In the genomic region with DNA sequence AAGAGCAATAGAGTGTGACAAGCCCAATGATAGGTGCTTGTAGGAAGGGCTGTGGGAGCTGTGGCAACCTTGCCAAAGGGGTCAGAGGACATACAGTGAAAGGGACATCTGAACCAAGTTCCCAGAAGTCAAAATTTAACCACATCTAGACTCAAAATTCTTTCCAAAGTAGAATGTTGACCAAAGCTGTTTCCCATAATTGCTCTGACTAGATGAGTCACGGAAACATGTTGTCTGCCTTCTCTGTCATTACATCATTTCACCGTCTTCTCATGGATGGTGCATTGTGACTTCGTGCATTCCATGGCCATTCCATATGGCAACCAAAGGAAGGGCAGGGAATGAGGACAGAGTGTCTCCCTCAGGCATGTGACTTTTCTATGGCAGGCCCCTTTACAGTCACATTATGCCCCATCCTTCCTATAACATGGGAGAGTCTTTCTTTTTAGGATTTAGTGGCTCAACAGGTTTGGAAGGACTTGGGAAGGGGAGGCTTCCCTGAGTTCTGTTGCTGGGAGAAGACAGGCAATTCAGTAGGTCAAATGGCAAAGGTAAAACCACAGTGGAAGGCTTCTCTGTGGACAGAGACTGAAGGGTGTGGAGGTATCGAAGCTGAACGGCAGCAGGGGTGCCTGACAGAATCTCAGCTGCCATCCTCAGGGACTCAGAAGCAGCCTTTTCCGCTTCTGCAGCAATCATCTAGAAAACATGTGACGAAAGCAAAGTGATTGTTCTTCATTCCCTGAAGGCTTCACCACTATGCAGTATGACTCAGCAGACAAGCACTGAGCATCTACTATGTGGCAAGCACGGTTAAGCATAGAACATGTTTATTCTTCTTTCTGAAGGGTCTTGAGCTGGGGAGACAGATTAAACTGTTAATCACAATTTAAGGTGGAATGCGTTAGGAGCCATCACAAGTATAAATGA, we compare ENCODE assay signal across 12 cellular contexts. TPM values are rescaled to one million over a fixed set of nuclear protein-coding genes. Genes with fewer than 3 reads are reported as not detected.
DNase-seq lines count a peak whose midpoint lies in the region; ATAC-seq, FAIRE-seq and TF ChIP-seq lines count a peak whose summit lies in the region.
"Had no signal": no experiment of that assay in that cellular context is flagged by ENCODE, and none has a peak within 500 bp of the region (broad histone marks: within the 10 kb centered on the region; RNA-seq: fewer than 3 reads in every experiment).

No MANE protein-coding gene starts in this region.

- no peak overlapping the region for H3K4me3 Mint-ChIP-seq in natural killer cell treated with Interleukin-12 subunit alpha and Interleukin-12 subunit beta and Interleukin-15 and Interleukin-18, amount 100 ng/mL, for 72 hours
- H3K4me3 Mint-ChIP-seq: neural crest cell had no signal

- ATAC-seq in GM19452 (IDR thresholded peaks at IDR 0.05; ENCODE audit: unreplicated experiment) = peak; percentile 64
- no peak for ATAC-seq in natural killer cell treated with Interleukin-12 subunit alpha and Interleukin-12 subunit beta and Interleukin-15 and Interleukin-18, amount 100 ng/mL, for 72 hours

- no peak overlapping the region for H3K27ac Mint-ChIP-seq in natural killer cell treated with Interleukin-12 subunit alpha and Interleukin-12 subunit beta and Interleukin-15 and Interleukin-18, amount 100 ng/mL, for 72 hours

- FAIRE-seq in GM12891 (lab: Jason Lieb, UNC) = no peak

- H3K36me3 Mint-ChIP-seq in natural killer cell treated with Interleukin-12 subunit alpha and Interleukin-12 subunit beta and Interleukin-15 and Interleukin-18, amount 100 ng/mL, for 72 hours = no peaks in the 10 kb centered on the region

- no peak for TF ChIP-seq POLR2A in GM12891 (IDR thresholded peaks at IDR 0.05; ENCODE audit: low read depth, low read length)

- DNase-seq in A172 (ENCODE audit: low spot score) = peak; percentile 81
- peak; percentile 75 for DNase-seq in NCI-H1436 (lab: John Stamatoyannopoulos, UW)
- peak; percentile 35 for DNase-seq in dedifferentiated amniotic fluid mesenchymal stem cell (ENCODE audit: extremely low spot score)
- DNase-seq in natural killer cell treated with Interleukin-12 subunit alpha and Interleukin-12 subunit beta and Interleukin-15 and Interleukin-18, amount 100 ng/mL, for 72 hours (ENCODE audit: low spot score) = no peak
- no peak for DNase-seq in GDM1 (lab: John Stamatoyannopoulos, UW)
- DNase-seq in stimulated activated CD4-positive, alpha-beta T cell treated with anti-CD3 and anti-CD28 coated beads, Interleukin-12 subunit alpha, Interleukin-12 subunit beta, amount 100 ng/mL, for 4 hours = no peak
- no peak for DNase-seq in GM12891 (ENCODE audit: insufficient read length, low spot score)
- DNase-seq: activated CD4-positive, alpha-beta T cell treated with anti-CD3 and anti-CD28 coated beads, Interleukin-2, amount 50 U/mL, for 1 hour; C1 segment of cervical spinal cord; NCI-H1694 treated with DMSO at 0.1 percent for 48 hours had no signal

- H3K27me3 Mint-ChIP-seq in natural killer cell treated with Interleukin-12 subunit alpha and Interleukin-12 subunit beta and Interleukin-15 and Interleukin-18, amount 100 ng/mL, for 72 hours = no peaks in the 10 kb centered on the region

- H3K4me1 Mint-ChIP-seq in natural killer cell treated with Interleukin-12 subunit alpha and Interleukin-12 subunit beta and Interleukin-15 and Interleukin-18, amount 100 ng/mL, for 72 hours (ENCODE audit: low read depth in 2 of 2) = no peaks in the 10 kb centered on the region
- H3K4me1 Mint-ChIP-seq: neural crest cell had no signal

- H3K9me3 Mint-ChIP-seq in natural killer cell treated with Interleukin-12 subunit alpha and Interleukin-12 subunit beta and Interleukin-15 and Interleukin-18, amount 100 ng/mL, for 72 hours = no peaks in the 10 kb centered on the region
- H3K9me3 Mint-ChIP-seq: neural crest cell had no signal

TF ChIP-seq in GM12891, 5 proteins besides CTCF, POLR2A, EP300 and RAD21:
- TF ChIP-seq TAF1 (IDR thresholded peaks at IDR 0.05; ENCODE audit: low read depth, low read length) (no peak), POU2F2 (IDR thresholded peaks at IDR 0.05; ENCODE audit: low read depth, low read length) (no peak), PAX5 (IDR thresholded peaks at IDR 0.05; ENCODE audit: insufficient read depth, low read length, severe bottlenecking) (no peak), SPI1 (IDR thresholded peaks at IDR 0.05; ENCODE audit: low read depth, low read length) (no peak)

RNA-seq across cellular contexts. Expression of a gene that starts 24.7 kb away (rescaled TPM):
- total RNA-seq in A172 (2014; rRNA removed; shearing (Covaris generic)) = not detected in 2 replicates
- total RNA-seq in natural killer cell treated with Interleukin-12 subunit alpha and Interleukin-12 subunit beta and Interleukin-15 and Interleukin-18, amount 100 ng/mL, for 72 hours = not detected
- not detected for polyA plus RNA-seq in GM12891 (2012; ENCODE audit: low read depth, missing spikeins)
- total RNA-seq: neural crest cell had no signal

RNA-seq across cellular contexts. Expression of a gene that starts 40.6 kb away (rescaled TPM):
- total RNA-seq in A172 (2014; rRNA removed; shearing (Covaris generic)) = not detected in 2 replicates
- total RNA-seq in natural killer cell treated with Interleukin-12 subunit alpha and Interleukin-12 subunit beta and Interleukin-15 and Interleukin-18, amount 100 ng/mL, for 72 hours = not detected
- polyA plus RNA-seq in GM12891 (2012; ENCODE audit: low read depth, missing spikeins) = not detected
- total RNA-seq: neural crest cell had no signal

Comparison
In these comparisons a context has a peak if more than half of its experiments do, and no peak if none do; other contexts are left out.
1. DNase-seq: peak in A172 (single experiment), NCI-H1436 (single experiment) and dedifferentiated amniotic fluid mesenchymal stem cell (single experiment); none in natural killer cell treated with Interleukin-12 subunit alpha and Interleukin-12 subunit beta and Interleukin-15 and Interleukin-18, amount 100 ng/mL, for 72 hours (single experiment), GDM1 (single experiment), stimulated activated CD4-positive, alpha-beta T cell treated with anti-CD3 and anti-CD28 coated beads, Interleukin-12 subunit alpha, Interleukin-12 subunit beta, amount 100 ng/mL, for 4 hours (single experiment) and GM12891 (single experiment).